In the genomic region with DNA sequence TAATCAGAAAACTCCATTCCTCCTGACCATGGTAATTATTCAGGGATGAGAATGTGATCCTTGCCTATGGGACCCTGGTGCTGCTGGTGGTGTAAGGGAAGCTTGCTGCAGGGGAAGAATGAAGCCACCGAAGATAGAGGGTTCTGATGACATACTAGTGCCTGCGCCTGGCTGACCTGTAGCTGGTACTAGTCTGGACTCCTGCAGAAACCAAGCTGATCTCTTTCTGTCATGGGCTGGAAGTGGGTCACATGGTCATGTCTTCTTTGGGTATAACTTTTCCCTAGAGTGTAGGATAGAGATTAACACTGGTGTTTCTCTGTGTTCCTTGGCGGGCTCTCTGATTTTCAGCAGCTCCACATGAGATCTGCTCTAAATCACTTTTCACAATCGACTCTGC, we compare ENCODE assay signal across 20 cellular contexts. TPM values are rescaled to one million over a fixed set of nuclear protein-coding genes. Genes with fewer than 3 reads are reported as not detected.
A peak's percentile ranks its signal among the peaks of the same experiment; 100 is the strongest.
DNase-seq lines count a peak whose midpoint lies in the region; ATAC-seq and TF ChIP-seq lines count a peak whose summit lies in the region.
"Had no signal": no experiment of that assay in that cellular context is flagged by ENCODE, and none has a peak within 500 bp of the region (broad histone marks: within the 10 kb centered on the region; RNA-seq: fewer than 3 reads in every experiment).

No MANE protein-coding gene starts in this region.

- WGBS in right cardiac atrium, result 45% methylated on average over 4 of the region's 4 CpGs

- intact Hi-C loops in Right ventricle myocardium inferior (cut with DNase I) (no loop called here), left ventricle myocardium inferior (cut with micrococcal nuclease) (no loop called here), Panc1 (cut with micrococcal nuclease; ENCODE audit: unreplicated experiment) (no loop called here), right cardiac atrium (cut with DNase I) (no loop called here)

- peak overlapping the region; percentile 2 for H3K27ac Mint-ChIP-seq in stimulated activated naive B cell treated with anti-CD40 and anti-IgM and Interleukin-4, amounts not matched to agents 10 μg/mL and 1 μg/mL and 100 μg/mL, for 72 hours
- H3K27ac Mint-ChIP-seq: CD8-positive, alpha-beta T cell; H9 had no signal

- no peak overlapping the region for H3K4me3 ChIP-seq in left ventricle myocardium inferior
- no peak overlapping the region for H3K4me3 ChIP-seq in Panc1 (ENCODE audit: low read depth in 2 of 2, low read length in 2 of 2)
- no peak overlapping the region for H3K4me3 ChIP-seq in right cardiac atrium (ENCODE audit: low read length)
- H3K4me3 ChIP-seq: Peyer's patch, SJSA1 had no signal

- peaks cover 42 to 59% of the 10 kb centered on the region in 2 donors for H3K27me3 Mint-ChIP-seq in stimulated activated naive B cell treated with anti-CD40 and anti-IgM and Interleukin-4, amounts not matched to agents 10 μg/mL and 1 μg/mL and 100 μg/mL, for 72 hours

- no peaks in the 10 kb centered on the region for H3K9me3 Mint-ChIP-seq in stimulated activated naive B cell treated with anti-CD40 and anti-IgM and Interleukin-4, amounts not matched to agents 10 μg/mL and 1 μg/mL and 100 μg/mL, for 72 hours
- H3K9me3 Mint-ChIP-seq: CD8-positive, alpha-beta T cell; H9 had no signal

- TF ChIP-seq CTCF in left ventricle myocardium inferior (IDR thresholded peaks at IDR 0.05; ENCODE audit: borderline replicate concordance) (no peak), Panc1 (IDR thresholded peaks at IDR 0.05) (no peak)

- H3K27me3 ChIP-seq in left ventricle myocardium inferior (ENCODE audit: low read depth) (no peaks in the 10 kb centered on the region), Panc1 (ENCODE audit: control insufficient read depth, insufficient read depth, low read length) (no peaks in the 10 kb centered on the region), right cardiac atrium (ENCODE audit: control insufficient read depth, insufficient read depth) (no peaks in the 10 kb centered on the region)
- H3K27me3 ChIP-seq: Peyer's patch had no signal

- no TSS peak for BruUV-seq in Panc1 (replicated peaks; lab: Mats Ljungman, UMichigan)

- H3K36me3 ChIP-seq in left ventricle myocardium inferior, result peaks cover 21% of the 10 kb centered on the region
- H3K36me3 ChIP-seq in Panc1 (ENCODE audit: control insufficient read depth, insufficient read depth, low read length), result no peaks in the 10 kb centered on the region
- H3K36me3 ChIP-seq: Peyer's patch had no signal

- no peaks in the 10 kb centered on the region for H3K9me3 ChIP-seq in left ventricle myocardium inferior (replicated peaks)
- H3K9me3 ChIP-seq in Panc1 (ENCODE audit: control insufficient read depth, insufficient read depth, low read depth, low read length), result no peaks in the 10 kb centered on the region
- no peaks in the 10 kb centered on the region for H3K9me3 ChIP-seq in right cardiac atrium (ENCODE audit: control insufficient read depth, low read length)
- H3K9me3 ChIP-seq: BLaER1, Peyer's patch, SJSA1 had no signal

- peaks cover 4 to 7% of the 10 kb centered on the region in 2 donors for H3K4me1 Mint-ChIP-seq in stimulated activated naive B cell treated with anti-CD40 and anti-IgM and Interleukin-4, amounts not matched to agents 10 μg/mL and 1 μg/mL and 100 μg/mL, for 72 hours

- ATAC-seq in Right ventricle myocardium inferior, result peak; percentile 28
- ATAC-seq in Panc1, result peak; percentile 26
- peak; percentile 17 to 22 for ATAC-seq in right cardiac atrium
- ATAC-seq in stimulated activated naive B cell treated with anti-CD40 and anti-IgM and Interleukin-4, amounts not matched to agents 10 μg/mL and 1 μg/mL and 100 μg/mL, for 72 hours (replicated peaks), result no peak
- ATAC-seq in HG03196 (IDR thresholded peaks at IDR 0.05; ENCODE audit: unreplicated experiment), result no peak
- no peak for ATAC-seq in HG02885 (IDR thresholded peaks at IDR 0.05; ENCODE audit: poor library complexity, unreplicated experiment)
- ATAC-seq: CD8-positive, alpha-beta T cell had no signal

- H3K4me1 ChIP-seq in left ventricle myocardium inferior, result peaks cover 25% of the 10 kb centered on the region
- peaks cover 21% of the 10 kb centered on the region for H3K4me1 ChIP-seq in Panc1 (ENCODE audit: control insufficient read depth, insufficient read depth, low read length)
- H3K4me1 ChIP-seq in right cardiac atrium (ENCODE audit: control insufficient read depth, insufficient read depth, low read length), result no peaks in the 10 kb centered on the region

- POLR2A ChIA-PET in Panc1 (lab: Charles Lee), result interaction anchor here (0.6 kb wide), 3 partner anchors 20 to 389 kb away, joined by 4 to 14 read pairs (median 10); no protein-coding TSS in a partner anchor

- CTCF ChIA-PET in Panc1 (lab: Charles Lee), result interaction anchor here (0.5 to 1.2 kb wide), 4 partner anchors 11 to 81 kb away, joined by 3 to 11 read pairs (median 6); no protein-coding TSS in a partner anchor

- peaks cover 6 to 8% of the 10 kb centered on the region in 2 donors for H3K36me3 Mint-ChIP-seq in stimulated activated naive B cell treated with anti-CD40 and anti-IgM and Interleukin-4, amounts not matched to agents 10 μg/mL and 1 μg/mL and 100 μg/mL, for 72 hours

- H3K4me3 Mint-ChIP-seq in stimulated activated naive B cell treated with anti-CD40 and anti-IgM and Interleukin-4, amounts not matched to agents 10 μg/mL and 1 μg/mL and 100 μg/mL, for 72 hours, result no peak overlapping the region

- H3K27ac ChIP-seq in left ventricle myocardium inferior (replicated peaks), result no peak overlapping the region
- no peak overlapping the region for H3K27ac ChIP-seq in Panc1 (ENCODE audit: low read length)
- H3K27ac ChIP-seq in right cardiac atrium (ENCODE audit: low read length), result no peak overlapping the region
- H3K27ac ChIP-seq: BLaER1, HL-60, Peyer's patch, SJSA1 had no signal

- in situ Hi-C loops in Panc1 (cut with HindIII; ENCODE audit: low pct_unique_long_range_greater_than_20kb, low sequenced_read_pairs), result no loop called here

- DNase-seq in Right ventricle myocardium inferior (ENCODE audit: missing footprints), result no peak
- DNase-seq in left ventricle myocardium inferior, result no peak
- DNase-seq in Panc1 (ENCODE audit: low read depth, low spot score), result no peak
- no peak for DNase-seq in right cardiac atrium
- DNase-seq in stimulated activated naive B cell treated with anti-CD40 and anti-IgM and Interleukin-4, amounts not matched to agents 10 μg/mL and 1 μg/mL and 100 μg/mL, for 72 hours, result no peak
- DNase-seq in T-helper 1 cell, result no peak
- DNase-seq: CD8-positive, alpha-beta T cell; GF-D8; H9; NCI-H1417; NCI-H2029; NCI-H2171 treated with DMSO at 0.1 percent for 48 hours; NCI-H446 treated with DMSO at 0.1 percent for 48 hours; NCI-H82; Peyer's patch had no signal

RNA-seq across cellular contexts. Expression of gene SLC4A11, which starts 8.6 kb away (rescaled TPM):
- total RNA-seq in Right ventricle myocardium inferior (0.14 TPM), left ventricle myocardium inferior (0.11 TPM), Panc1 (2021; ENCODE audit: unreplicated experiment) (144 TPM), right cardiac atrium (under 1 TPM in 1 of 4 donors, not detected in 3; 0.29 TPM)
- 276 TPM for polyA plus RNA-seq in Panc1 (2012; ENCODE audit: insufficient read length)
- 0.36 TPM for polyA plus RNA-seq in right cardiac atrium

RNA-seq across cellular contexts. Expression of gene ITPA, which starts 38.3 kb away (rescaled TPM):
- total RNA-seq in Right ventricle myocardium inferior, result 21.4 TPM
- total RNA-seq in left ventricle myocardium inferior, result 17.2 TPM
- total RNA-seq in Panc1 (2021; ENCODE audit: unreplicated experiment), result 107 TPM
- polyA plus RNA-seq in Panc1 (2012; ENCODE audit: insufficient read length), result 111 TPM
- 10 to 100 TPM; 16.6 to 21.1 (median 17.0) TPM for total RNA-seq in right cardiac atrium
- 21.8 TPM for polyA plus RNA-seq in right cardiac atrium

RNA-seq across cellular contexts. Expression of gene DDRGK1, which starts 43.2 kb away (rescaled TPM):
- 36.5 TPM for total RNA-seq in Right ventricle myocardium inferior
- total RNA-seq in left ventricle myocardium inferior, result 30.0 TPM
- total RNA-seq in Panc1 (2021; ENCODE audit: unreplicated experiment), result 65.5 TPM
- polyA plus RNA-seq in Panc1 (2012; ENCODE audit: insufficient read length), result 101 TPM
- total RNA-seq in right cardiac atrium, result 10 to 100 TPM; 37.4 to 40.6 (median 38.9) TPM
- polyA plus RNA-seq in right cardiac atrium, result 38.1 TPM

Comparison
In these comparisons a context has a peak if more than half of its experiments do, and no peak if none do; other contexts are left out.
1. ATAC-seq: peak in Right ventricle myocardium inferior (single experiment), Panc1 (single experiment) and right cardiac atrium (2 of 2); none in stimulated activated naive B cell treated with anti-CD40 and anti-IgM and Interleukin-4, amounts not matched to agents 10 μg/mL and 1 μg/mL and 100 μg/mL, for 72 hours (0 of 2), HG03196 (single experiment) and HG02885 (single experiment).
2. RNA of gene SLC4A11, which starts 8.6 kb away (total RNA-seq): 144 TPM in Panc1 (single experiment); 0.29 TPM in right cardiac atrium, 0.14 TPM in Right ventricle myocardium inferior (single experiment) and 0.11 TPM in left ventricle myocardium inferior (single experiment); every median in the first group is over 100 times any median in the second.